Comparison of ENCODE assay signal across 11 cellular contexts in the genomic region with DNA sequence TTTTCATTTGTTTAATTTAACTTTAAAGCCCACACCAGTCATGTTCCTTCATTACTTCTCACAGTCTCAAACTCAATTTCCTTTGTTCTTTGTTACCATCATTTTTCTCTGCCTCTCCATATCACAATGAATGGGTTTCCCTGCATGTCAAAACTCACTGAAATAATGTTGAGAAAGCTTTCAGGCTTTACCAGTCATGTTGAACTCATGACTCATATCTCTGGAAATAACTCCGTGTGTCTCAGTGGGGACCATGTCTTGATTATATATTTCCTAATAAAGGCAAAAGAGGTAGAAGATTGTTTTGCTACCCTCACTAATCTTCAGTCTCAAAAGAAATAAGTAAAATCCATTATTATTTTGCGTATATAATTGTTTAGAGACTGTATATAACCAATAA.
DNase-seq lines count a peak whose midpoint lies in the region; ATAC-seq and TF ChIP-seq lines count a peak whose summit lies in the region.
"Had no signal": no experiment of that assay in that cellular context is flagged by ENCODE, and none has a peak within 500 bp of the region (broad histone marks: within the 10 kb centered on the region; RNA-seq: fewer than 3 reads in every experiment).

No MANE protein-coding gene starts in this region.

- H4K20me1 ChIP-seq in GM23248 (ENCODE audit: insufficient read depth) = no peaks in the 10 kb centered on the region

- DNase-seq in GM23248 (peak; percentile 74), astrocyte of the cerebellum (ENCODE audit: low read depth) (peak; percentile 31), foreskin melanocyte (peak; percentile 74)
- no peak for DNase-seq in activated T-cell treated with anti-CD3 and anti-CD28 coated beads, Interleukin-2, amount 50 U/mL, for 1 hour
- DNase-seq in stimulated activated naive CD8-positive, alpha-beta T cell treated with anti-CD3 and anti-CD28 coated beads, Interleukin-15, Interleukin-2, amounts not matched to agents 100 U/mL and 50 U/mL, for 24 hours = no peak
- no peak for DNase-seq in activated CD8-positive, alpha-beta memory T cell treated with anti-CD3 and anti-CD28 coated beads, Interleukin-2, amount 50 U/mL, for 4 hours
- DNase-seq: Caco-2, heart left ventricle had no signal

- no peaks in the 10 kb centered on the region for H3K27me3 ChIP-seq in GM23248 (replicated peaks; ENCODE audit: insufficient read depth)
- no peaks in the 10 kb centered on the region for H3K27me3 ChIP-seq in skeletal muscle tissue (ENCODE audit: control insufficient read depth in 3 of 3, insufficient read depth in 3 of 3, low read length in 3 of 3)
- H3K27me3 ChIP-seq: heart left ventricle had no signal

- H3K79me2 ChIP-seq in GM23248 (ENCODE audit: insufficient read depth) = no peaks in the 10 kb centered on the region

- no peak overlapping the region for H2AFZ ChIP-seq in GM23248

- no peaks in the 10 kb centered on the region for H3F3A ChIP-seq in GM23248 (ENCODE audit: insufficient read depth)

- TF ChIP-seq CTCF in astrocyte of the cerebellum (IDR thresholded peaks at IDR 0.05; ENCODE audit: low read depth, low read length, missing control alignments) = no peak

- H3K27ac ChIP-seq in GM23248 (no peak overlapping the region), skeletal muscle tissue (ENCODE audit: low read depth, low read length) (peak overlapping the region; percentile 42)

- H3K36me3 ChIP-seq in GM23248 (ENCODE audit: low read depth) (no peaks in the 10 kb centered on the region), skeletal muscle tissue (ENCODE audit: control insufficient read depth in 3 of 3, insufficient read depth in 3 of 3, low read length in 3 of 3) (no peaks in the 10 kb centered on the region)
- H3K36me3 ChIP-seq: heart left ventricle had no signal

- H3K9me3 ChIP-seq in GM23248 (ENCODE audit: low read depth) = no peaks in the 10 kb centered on the region
- H3K9me3 ChIP-seq in skeletal muscle tissue (ENCODE audit: control insufficient read depth in 3 of 3, low read length in 3 of 3) = no peaks in the 10 kb centered on the region
- H3K9me3 ChIP-seq: Caco-2, heart left ventricle had no signal

- in situ Hi-C loops in GM23248 (cut with MboI) (no loop called here), astrocyte of the cerebellum (cut with HindIII; ENCODE audit: low sequenced_read_pairs) (no loop called here)

- no peak overlapping the region for H3K4me3 ChIP-seq in GM23248
- no peak overlapping the region for H3K4me3 ChIP-seq in astrocyte of the cerebellum (ENCODE audit: low read depth, low read length)
- H3K4me3 ChIP-seq in skeletal muscle tissue (ENCODE audit: low read length in 3 of 3) = no peak overlapping the region
- H3K4me3 ChIP-seq: heart left ventricle, skin epidermis had no signal

- H3K9me2 ChIP-seq in GM23248 (ENCODE audit: insufficient read depth) = 0 out of 2 replicates have a peak, but pooled peaks cover 3% of the 10 kb centered on the region

- H3K9ac ChIP-seq in GM23248 = no peak overlapping the region
- H3K9ac ChIP-seq in skeletal muscle tissue (ENCODE audit: low read depth in 1 of 3, low read length in 3 of 3) = no peak overlapping the region

- no peak for ATAC-seq in HG02763 (IDR thresholded peaks at IDR 0.05; ENCODE audit: unreplicated experiment)
- ATAC-seq in stimulated activated naive CD8-positive, alpha-beta T cell treated with anti-CD3 and anti-CD28 coated beads, Interleukin-15, Interleukin-2, amounts not matched to agents 100 U/mL and 50 U/mL, for 24 hours = no peak

- peaks cover 14% of the 10 kb centered on the region for H3K4me1 ChIP-seq in GM23248 (ENCODE audit: insufficient read depth)
- peaks cover 0 to 5% (median 3%) of the 10 kb centered on the region in 3 donors for H3K4me1 ChIP-seq in skeletal muscle tissue (ENCODE audit: control insufficient read depth in 3 of 3, insufficient read depth in 3 of 3, low read length in 3 of 3)
- H3K4me1 ChIP-seq: Caco-2 had no signal

- H3K4me2 ChIP-seq in GM23248 (ENCODE audit: unreplicated experiment) = no peak overlapping the region

- 48 to 49% methylated on average over 2 of the region's 2 CpGs for WGBS in GM23248 (ENCODE audit: low coverage in 1 of 2, low lambda C conversion rate in 2 of 2, missing lambda C conversion rate in 2 of 2), 2 experiments

Comparison
In these comparisons a context has a peak if more than half of its experiments do, and no peak if none do; other contexts are left out.
1. DNase-seq: peak in GM23248 (single experiment), astrocyte of the cerebellum (single experiment) and foreskin melanocyte (single experiment); none in activated T-cell treated with anti-CD3 and anti-CD28 coated beads, Interleukin-2, amount 50 U/mL, for 1 hour (single experiment), stimulated activated naive CD8-positive, alpha-beta T cell treated with anti-CD3 and anti-CD28 coated beads, Interleukin-15, Interleukin-2, amounts not matched to agents 100 U/mL and 50 U/mL, for 24 hours (single experiment) and activated CD8-positive, alpha-beta memory T cell treated with anti-CD3 and anti-CD28 coated beads, Interleukin-2, amount 50 U/mL, for 4 hours (single experiment).